15 cellular contexts compared by ENCODE assay signal in the genomic region with DNA sequence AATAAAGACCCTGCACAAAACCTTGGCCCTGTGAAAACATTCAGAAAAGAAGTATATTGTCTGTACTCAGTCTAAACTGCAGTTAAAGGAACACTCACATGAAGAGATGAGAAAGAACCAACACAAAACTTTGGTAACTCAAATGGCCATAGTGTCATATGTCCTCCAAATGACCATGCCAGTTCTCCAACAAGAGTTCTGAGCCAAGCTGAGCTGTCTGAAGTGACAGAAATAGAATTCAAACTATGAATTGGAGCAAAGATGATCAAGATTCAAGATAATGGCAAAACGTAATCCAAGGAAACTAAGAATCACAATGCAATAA.
DNase-seq lines count a peak whose midpoint lies in the region; ATAC-seq, FAIRE-seq and TF ChIP-seq lines count a peak whose summit lies in the region.
"Had no signal": no experiment of that assay in that cellular context is flagged by ENCODE, and none has a peak within 500 bp of the region (broad histone marks: within the 10 kb centered on the region; RNA-seq: fewer than 3 reads in every experiment).

No MANE protein-coding gene starts in this region.

- H3K27ac ChIP-seq in KMS-11 (no peak overlapping the region), K562 (ENCODE audit: extremely low read depth, low read depth, low read length) (no peak overlapping the region), neural progenitor cell (no peak overlapping the region)
- H3K27ac ChIP-seq: HL-60 had no signal

- H3K36me3 Mint-ChIP-seq in neural progenitor cell, result no peaks in the 10 kb centered on the region
- H3K36me3 Mint-ChIP-seq in endothelial cell (ENCODE audit: low read depth, unreplicated experiment), result no peaks in the 10 kb centered on the region
- H3K36me3 Mint-ChIP-seq: CD4-positive, alpha-beta memory T cell; IgD-negative memory B cell had no signal

- H3K27me3 ChIP-seq in KMS-11 (ENCODE audit: insufficient read depth, low read depth) (no peaks in the 10 kb centered on the region), K562 (ENCODE audit: control insufficient read depth in 2 of 2, insufficient read depth in 2 of 2, low read length in 2 of 2) (no peaks in the 10 kb centered on the region), neural progenitor cell (no peaks in the 10 kb centered on the region)

- WGBS in K562 (ENCODE audit: insufficient coverage, low coverage, missing lambda C conversion rate), result 0% methylated on average over 1 of the region's 1 CpG

- no peaks in the 10 kb centered on the region for H3K4me1 Mint-ChIP-seq in neural progenitor cell
- no peaks in the 10 kb centered on the region for H3K4me1 Mint-ChIP-seq in endothelial cell (ENCODE audit: unreplicated experiment)
- H3K4me1 Mint-ChIP-seq: CD4-positive, alpha-beta memory T cell; IgD-negative memory B cell had no signal

- H3K9me3 Mint-ChIP-seq in neural progenitor cell (peaks cover 4% of the 10 kb centered on the region), endothelial cell (ENCODE audit: unreplicated experiment) (no peaks in the 10 kb centered on the region)

- BruUV-seq in K562 (replicated peaks; lab: Mats Ljungman, UMichigan), result no TSS peak

- peak; percentile 53 for TF ChIP-seq CTCF in KMS-11 (conservative IDR thresholded peaks at IDR 0.05; ENCODE audit: low read depth, low read length)
- no peak for TF ChIP-seq CTCF in K562 (IDR thresholded peaks at IDR 0.05 in 2 of 3, conservative IDR thresholded peaks at IDR 0.05 in 1 of 3; ENCODE audit: insufficient read depth in 2 of 3, low read depth in 1 of 3, low read length in 3 of 3)
- peak; percentile 26 for TF ChIP-seq CTCF in neural progenitor cell (IDR thresholded peaks at IDR 0.05)
- no peak for TF ChIP-seq CTCF in endothelial cell (IDR thresholded peaks at IDR 0.05; ENCODE audit: unreplicated experiment)

- intact Hi-C loops in K562 (cut with micrococcal nuclease), result no loop called here

- H3K4me1 ChIP-seq in KMS-11 (ENCODE audit: low read depth, poor library complexity, severe bottlenecking), result no peaks in the 10 kb centered on the region
- no peaks in the 10 kb centered on the region for H3K4me1 ChIP-seq in K562 (replicated peaks in 1 of 2; ENCODE audit: control insufficient read depth in 2 of 2, insufficient read depth in 2 of 2, low read length in 2 of 2)
- no peaks in the 10 kb centered on the region for H3K4me1 ChIP-seq in neural progenitor cell

- H3K36me3 ChIP-seq in KMS-11 (ENCODE audit: insufficient read depth), result no peaks in the 10 kb centered on the region
- no peaks in the 10 kb centered on the region for H3K36me3 ChIP-seq in K562 (ENCODE audit: control insufficient read depth, insufficient read depth, low read length)
- H3K36me3 ChIP-seq in neural progenitor cell, result no peaks in the 10 kb centered on the region

- peak; percentile 11 for FAIRE-seq in K562 (lab: Jason Lieb, UNC)
- FAIRE-seq: G401.6, HTR-8/SVneo had no signal

- H3K4me3 ChIP-seq in KMS-11 (IDR thresholded peaks at IDR 0.05; ENCODE audit: insufficient read depth, low read depth, low read length), result no peak overlapping the region
- H3K4me3 ChIP-seq in K562, result no peak overlapping the region
- H3K4me3 ChIP-seq in neural progenitor cell, result no peak overlapping the region

- in situ Hi-C loops in K562 (cut with MboI), result no loop called here

- no peaks in the 10 kb centered on the region for H3K9me1 ChIP-seq in K562 (ENCODE audit: control insufficient read depth, insufficient read depth, low read length)

- CTCF ChIA-PET in K562 (lab: Yijun Ruan, JAX; ENCODE audit: low intra/inter-chr PET ratio), result interaction anchor here (0.7 kb wide), 1 partner anchor 763 kb away, joined by 3 read pairs; no protein-coding TSS in a partner anchor

- H3K9me3 ChIP-seq in K562 (replicated peaks; ENCODE audit: control insufficient read depth, insufficient read depth, low read depth, low read length), result no peaks in the 10 kb centered on the region
- no peaks in the 10 kb centered on the region for H3K9me3 ChIP-seq in neural progenitor cell (ENCODE audit: low read depth)

- no peaks in the 10 kb centered on the region for H3F3A ChIP-seq in neural progenitor cell (ENCODE audit: low read depth)

- no peak for DNase-seq in K562 (ENCODE audit: extremely low read depth in 1 of 4, low spot score in 3 of 4)
- no peak for DNase-seq in neural progenitor cell (ENCODE audit: low spot score)
- DNase-seq in AG08395 (ENCODE audit: low spot score), result no peak
- DNase-seq in retina, result no peak
- DNase-seq in stimulated activated CD4-positive, alpha-beta T cell treated with anti-CD3 and anti-CD28 coated beads, Interleukin-1b, Interleukin-23, amount 100 ng/mL, for 48 hours, result no peak
- no peak for DNase-seq in endothelial cell (ENCODE audit: low spot score)
- DNase-seq: DMS79 treated with DMSO at 0.1 percent for 48 hours, HCEC 1CT had no signal

- H3K4me3 Mint-ChIP-seq in neural progenitor cell, result no peak overlapping the region
- no peak overlapping the region for H3K4me3 Mint-ChIP-seq in endothelial cell (ENCODE audit: unreplicated experiment)
- H3K4me3 Mint-ChIP-seq: CD4-positive, alpha-beta memory T cell had no signal

- H4K20me1 ChIP-seq in KMS-11 (ENCODE audit: insufficient read depth) (no peaks in the 10 kb centered on the region), K562 (replicated peaks; ENCODE audit: control insufficient read depth, insufficient read depth, low read length) (no peaks in the 10 kb centered on the region), neural progenitor cell (ENCODE audit: low read depth) (no peaks in the 10 kb centered on the region)

- ATAC-seq in GM19372 (IDR thresholded peaks at IDR 0.05; ENCODE audit: low read depth, unreplicated experiment) (peak; percentile 5), K562 (no peak)

- H3K27ac Mint-ChIP-seq in neural progenitor cell (no peak overlapping the region), endothelial cell (ENCODE audit: unreplicated experiment) (no peak overlapping the region)
- H3K27ac Mint-ChIP-seq: CD4-positive, alpha-beta memory T cell; IgD-negative memory B cell had no signal

- H3K27me3 Mint-ChIP-seq in neural progenitor cell (ENCODE audit: insufficient read depth, low read depth), result no peaks in the 10 kb centered on the region
- peaks cover 2% of the 10 kb centered on the region for H3K27me3 Mint-ChIP-seq in endothelial cell (ENCODE audit: unreplicated experiment)
- H3K27me3 Mint-ChIP-seq: CD4-positive, alpha-beta memory T cell; IgD-negative memory B cell had no signal

- POLR2A ChIA-PET in K562 (lab: Yijun Ruan, JAX), result no interaction called here

- H2AFZ ChIP-seq in KMS-11 (ENCODE audit: low read depth), result no peak overlapping the region
- H2AFZ ChIP-seq in K562 (ENCODE audit: low read depth, low read length), result no peak overlapping the region
- peak overlapping the region; percentile 93 for H2AFZ ChIP-seq in neural progenitor cell (replicated peaks)

- TF ChIP-seq RAD21 in K562 (CRISPR knock-in tag; conservative IDR thresholded peaks at IDR 0.05 in 1 of 2, IDR thresholded peaks at IDR 0.05 in 1 of 2), result no peak

- no peak for TF ChIP-seq EP300 in K562 (IDR thresholded peaks at IDR 0.05; ENCODE audit: low read length)

- no peak overlapping the region for H3K4me2 ChIP-seq in KMS-11
- no peak overlapping the region for H3K4me2 ChIP-seq in K562 (ENCODE audit: insufficient read depth, low read length)
- H3K4me2 ChIP-seq in neural progenitor cell, result no peak overlapping the region

- TF ChIP-seq POLR2A in K562 (conservative IDR thresholded peaks at IDR 0.05), result no peak

- no peak overlapping the region for H3K9ac ChIP-seq in KMS-11
- no peak overlapping the region for H3K9ac ChIP-seq in K562 (ENCODE audit: insufficient read depth in 1 of 2, low read depth in 2 of 2, low read length in 2 of 2)
- no peak overlapping the region for H3K9ac ChIP-seq in neural progenitor cell

- H3K79me2 ChIP-seq in KMS-11 (ENCODE audit: insufficient read depth, low read depth), result no peaks in the 10 kb centered on the region
- no peaks in the 10 kb centered on the region for H3K79me2 ChIP-seq in K562 (ENCODE audit: control insufficient read depth, insufficient read depth, low read length)
- H3K79me2 ChIP-seq in neural progenitor cell (ENCODE audit: low read depth), result no peaks in the 10 kb centered on the region

TF ChIP-seq in K562, 482 proteins besides CTCF, POLR2A, EP300 and RAD21:
- TF ChIP-seq FOXP4 (CRISPR knock-in tag; IDR thresholded peaks at IDR 0.05; ENCODE audit: borderline replicate concordance), result no peak

Comparison
In these comparisons a context has a peak if more than half of its experiments do, and no peak if none do; other contexts are left out.
1. CTCF ChIP-seq: peak in KMS-11 (single experiment) and neural progenitor cell (single experiment); none in K562 (0 of 3) and endothelial cell (single experiment).